In the genomic region with DNA sequence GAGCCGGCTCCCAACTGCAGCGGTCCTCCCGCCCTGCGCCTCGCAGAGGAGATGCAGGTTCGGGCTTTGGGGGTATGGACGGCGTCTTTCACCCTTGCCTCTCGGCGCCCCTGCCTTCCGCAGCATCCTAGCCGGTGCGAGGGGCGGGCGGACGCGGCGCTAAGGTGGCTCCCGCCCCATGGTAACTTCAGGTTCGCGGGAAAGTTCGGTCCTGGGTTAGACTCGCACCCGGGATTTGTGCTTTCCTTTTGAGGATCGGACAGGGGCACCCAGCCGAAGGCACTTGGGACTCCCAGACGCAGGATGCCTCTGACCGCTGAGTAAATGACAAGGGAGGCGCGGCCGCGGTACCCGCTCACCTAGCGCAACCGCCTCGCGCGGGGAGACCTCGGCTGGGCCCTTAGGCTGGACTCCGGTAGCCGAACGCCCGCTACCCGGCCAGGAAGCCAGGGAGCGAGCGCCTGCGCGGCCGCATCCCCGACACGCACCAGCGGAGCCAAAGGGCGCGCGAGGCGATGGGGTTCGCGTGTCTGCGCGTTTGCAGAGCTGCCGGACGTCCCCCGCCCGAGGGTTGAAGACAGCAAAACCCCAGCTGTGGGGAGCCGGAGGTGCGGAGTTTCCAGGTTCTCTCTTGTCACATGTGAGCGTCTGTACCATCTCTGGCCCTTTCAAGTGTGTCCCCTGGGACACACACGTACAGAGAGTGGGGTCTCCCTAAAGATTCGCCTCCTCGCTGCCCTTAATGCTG, we compare ENCODE assay signal across 9 cellular contexts. TPM values are rescaled to one million over a fixed set of nuclear protein-coding genes. Genes with fewer than 3 reads are reported as not detected.
DNase-seq lines count a peak whose midpoint lies in the region; ATAC-seq, FAIRE-seq and TF ChIP-seq lines count a peak whose summit lies in the region.
"Had no signal": no experiment of that assay in that cellular context is flagged by ENCODE, and none has a peak within 500 bp of the region (broad histone marks: within the 10 kb centered on the region; RNA-seq: fewer than 3 reads in every experiment).

No MANE protein-coding gene starts in this region.

- POLR2A ChIA-PET in A549 (lab: Yijun Ruan, JAX) = interaction anchor here (1.5 kb wide), 1 partner anchor 18 kb away, joined by 3 read pairs; no protein-coding TSS in a partner anchor
- POLR2A ChIA-PET in activated CD8-positive, alpha-beta T cell treated with anti-CD3 and anti-CD28 coated beads, Interleukin-2, amount 10 ng/mL, durations not matched to agents 7 days and 5 days (lab: Charles Lee) = no interaction called here

- peak; percentile 1 to 2; a peak in 3 of 6 replicates for ATAC-seq in A549
- peak; percentile 41 for ATAC-seq in GM18505 (IDR thresholded peaks at IDR 0.05; ENCODE audit: unreplicated experiment)
- ATAC-seq in HG03095 (IDR thresholded peaks at IDR 0.05; ENCODE audit: unreplicated experiment) = peak; percentile 41
- ATAC-seq in activated CD8-positive, alpha-beta T cell treated with anti-CD3 and anti-CD28 coated beads, Interleukin-2, amount 10 ng/mL, durations not matched to agents 7 days and 5 days = peak; percentile 50
- peak; percentile 45 for ATAC-seq in sciatic nerve
- no peak for ATAC-seq in GM18858 (IDR thresholded peaks at IDR 0.05; ENCODE audit: unreplicated experiment)

- 0% methylated on average over 23 of the region's 70 CpGs for WGBS in A549 (ENCODE audit: missing lambda C conversion rate)

- H3K4me1 ChIP-seq in A549 (peaks cover 33% of the 10 kb centered on the region), cardiac muscle cell (ENCODE audit: low read depth) (peaks cover 17% of the 10 kb centered on the region)

- H3K27me3 ChIP-seq in cardiac muscle cell = peaks cover 37% of the 10 kb centered on the region

- peaks cover 69% of the 10 kb centered on the region for H3K27me3 Mint-ChIP-seq in activated CD8-positive, alpha-beta T cell treated with anti-CD3 and anti-CD28 coated beads, Interleukin-2, amount 10 ng/mL, durations not matched to agents 7 days and 5 days (ENCODE audit: low read depth)

- no peaks in the 10 kb centered on the region for H3K9me3 ChIP-seq in A549
- no peaks in the 10 kb centered on the region for H3K9me3 ChIP-seq in cardiac muscle cell (ENCODE audit: low read depth)

- DNase-seq in A549 (ENCODE audit: low read depth in 1 of 2, low spot score in 1 of 2) (peak in 1 of 2 experiments; percentile 5), cardiac muscle cell (ENCODE audit: low read depth in 1 of 2, low spot score in 1 of 2) (peak in 1 of 2 donors; percentile 42), sciatic nerve (ENCODE audit: low spot score) (no peak), activated gamma-delta T cell treated with Interleukin-2 at 50 U/mL for 16 hours (no peak)
- peak; percentile 29 for DNase-seq in activated CD8-positive, alpha-beta T cell treated with anti-CD3 and anti-CD28 coated beads, Interleukin-2, amount 10 ng/mL, durations not matched to agents 7 days and 5 days

- TF ChIP-seq EP300 in A549 (IDR thresholded peaks at IDR 0.05) = no peak

- intact Hi-C loops in sciatic nerve (cut with DNase I) = no loop called here

- H3K4me3 Mint-ChIP-seq in activated CD8-positive, alpha-beta T cell treated with anti-CD3 and anti-CD28 coated beads, Interleukin-2, amount 10 ng/mL, durations not matched to agents 7 days and 5 days = peak overlapping the region; percentile 70

- H3K9me3 Mint-ChIP-seq in activated CD8-positive, alpha-beta T cell treated with anti-CD3 and anti-CD28 coated beads, Interleukin-2, amount 10 ng/mL, durations not matched to agents 7 days and 5 days (ENCODE audit: insufficient read depth) = no peaks in the 10 kb centered on the region

- FAIRE-seq in A549 (lab: Jason Lieb, UNC) = no peak
- FAIRE-seq: endometrium had no signal

- H3K4me3 ChIP-seq in A549 (peak overlapping the region; percentile 90), cardiac muscle cell (peak overlapping the region; percentile 79)

- H3K27ac ChIP-seq in A549 (peak overlapping the region; percentile 98 to 100), cardiac muscle cell (no peak overlapping the region)

- no peak for TF ChIP-seq RAD21 in A549 (conservative IDR thresholded peaks at IDR 0.05 in 1 of 2, IDR thresholded peaks at IDR 0.05 in 1 of 2)

- TF ChIP-seq POLR2A in A549 (IDR thresholded peaks at IDR 0.05; ENCODE audit: low read length) (peak; percentile 28; the same call in 1 of the 2 replicates), GM18505 (IDR thresholded peaks at IDR 0.05; ENCODE audit: borderline replicate concordance, extremely low read depth, insufficient read depth, insufficient read length) (no peak)

- TF ChIP-seq CTCF in A549 (IDR thresholded peaks at IDR 0.05) = no peak
- no peak for TF ChIP-seq CTCF in cardiac muscle cell (IDR thresholded peaks at IDR 0.05; ENCODE audit: low read depth, low read length)

- H3K4me1 Mint-ChIP-seq in activated CD8-positive, alpha-beta T cell treated with anti-CD3 and anti-CD28 coated beads, Interleukin-2, amount 10 ng/mL, durations not matched to agents 7 days and 5 days (ENCODE audit: low read depth) = peaks cover 23% of the 10 kb centered on the region

- no peaks in the 10 kb centered on the region for H3K36me3 ChIP-seq in cardiac muscle cell

- no peaks in the 10 kb centered on the region for H3K36me3 Mint-ChIP-seq in activated CD8-positive, alpha-beta T cell treated with anti-CD3 and anti-CD28 coated beads, Interleukin-2, amount 10 ng/mL, durations not matched to agents 7 days and 5 days (ENCODE audit: low read depth)

- CTCF ChIA-PET in A549 (lab: Yijun Ruan, JAX) = interaction anchor here (1.2 to 2.6 kb wide), 4 partner anchors 11 to 43 kb away, joined by 3 to 12 read pairs (median 6); no protein-coding TSS in a partner anchor
- CTCF ChIA-PET in activated CD8-positive, alpha-beta T cell treated with anti-CD3 and anti-CD28 coated beads, Interleukin-2, amount 10 ng/mL, durations not matched to agents 7 days and 5 days (lab: Charles Lee) = no interaction called here

- peak overlapping the region; percentile 92 for H3K4me2 ChIP-seq in A549

- no peak overlapping the region for H3K27ac Mint-ChIP-seq in activated CD8-positive, alpha-beta T cell treated with anti-CD3 and anti-CD28 coated beads, Interleukin-2, amount 10 ng/mL, durations not matched to agents 7 days and 5 days

TF ChIP-seq in A549, 52 proteins besides CTCF, POLR2A, EP300 and RAD21:
- no peak for TF ChIP-seq ZNF302 (CRISPR knock-in tag; IDR thresholded peaks at IDR 0.05)
- TF ChIP-seq GATA3 (IDR thresholded peaks at IDR 0.05; ENCODE audit: borderline replicate concordance) = 0 out of 2 replicates have a peak, but pooled peaks have one; percentile 4

RNA-seq across cellular contexts. Expression of gene RSPO3, which starts 1.1 kb away (rescaled TPM):
- polyA plus RNA-seq in A549 (2011; rRNA removed) = 32.4 and 48.9 TPM in 2 replicates
- polyA plus RNA-seq in A549 (2012; cell fraction: cytosol; rRNA removed) = 12.8 and 15.7 TPM in 2 replicates
- polyA plus RNA-seq in A549 (2012; cell fraction: nucleus; rRNA removed) = 6.7 and 9.7 TPM in 2 replicates
- polyA plus RNA-seq in A549 (2017; fragmentation: RNase III; extraction: RNeasy Plus Mini Kit Qiagen cat#74134 plus additional on column Dnase treatment) = 119 to 128 TPM (median 120 TPM) in 3 replicates
- 30.3 and 32.6 TPM in 2 replicates for polyA minus RNA-seq in A549 (2011; rRNA and poly(A)+ RNA removed)
- total RNA-seq in activated CD8-positive, alpha-beta T cell treated with anti-CD3 and anti-CD28 coated beads, Interleukin-2, amount 10 ng/mL, durations not matched to agents 7 days and 5 days = not detected
- 53.9 and 88.0 TPM in 2 replicates for total RNA-seq in cardiac muscle cell
- 170 and 280 TPM in 2 replicates for polyA plus RNA-seq in cardiac muscle cell
- total RNA-seq in sciatic nerve = 17.2 TPM

Comparison
In these comparisons a context has a peak if more than half of its experiments do, and no peak if none do; other contexts are left out.
1. RNA of gene RSPO3, which starts 1.1 kb away (total RNA-seq): 53.9 to 88.0 TPM in cardiac muscle cell and 17.2 TPM in sciatic nerve (single experiment); not detected in activated CD8-positive, alpha-beta T cell treated with anti-CD3 and anti-CD28 coated beads, Interleukin-2, amount 10 ng/mL, durations not matched to agents 7 days and 5 days; every median in the first group is over 10 times any median in the second.